Comparison of ENCODE assay signal across 1 cellular context in genomic region chr4:105474110-105474518, GRCh38.
A peak's percentile ranks its signal among the peaks of the same experiment; 100 is the strongest.
TF ChIP-seq lines count a peak whose summit lies in the region.

No MANE protein-coding gene starts in this region.

TF ChIP-seq in K562, 482 proteins besides CTCF, POLR2A, EP300 and RAD21 (continued from another document):
- no peak for TF ChIP-seq MAX (CRISPR knock-in tag; IDR thresholded peaks at IDR 0.05)
- TF ChIP-seq E2F5 (CRISPR knock-in tag; IDR thresholded peaks at IDR 0.05), result 0 out of 2 replicates have a peak, but pooled peaks have one; percentile 25
- TF ChIP-seq, protein P1, sequence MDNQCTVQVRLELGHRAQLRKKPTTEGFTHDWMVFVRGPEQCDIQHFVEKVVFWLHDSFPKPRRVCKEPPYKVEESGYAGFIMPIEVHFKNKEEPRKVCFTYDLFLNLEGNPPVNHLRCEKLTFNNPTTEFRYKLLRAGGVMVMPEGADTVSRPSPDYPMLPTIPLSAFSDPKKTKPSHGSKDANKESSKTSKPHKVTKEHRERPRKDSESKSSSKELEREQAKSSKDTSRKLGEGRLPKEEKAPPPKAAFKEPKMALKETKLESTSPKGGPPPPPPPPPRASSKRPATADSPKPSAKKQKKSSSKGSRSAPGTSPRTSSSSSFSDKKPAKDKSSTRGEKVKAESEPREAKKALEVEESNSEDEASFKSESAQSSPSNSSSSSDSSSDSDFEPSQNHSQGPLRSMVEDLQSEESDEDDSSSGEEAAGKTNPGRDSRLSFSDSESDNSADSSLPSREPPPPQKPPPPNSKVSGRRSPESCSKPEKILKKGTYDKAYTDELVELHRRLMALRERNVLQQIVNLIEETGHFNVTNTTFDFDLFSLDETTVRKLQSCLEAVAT (IDR thresholded peaks at IDR 0.05), result no peak
- 0 out of 2 replicates have a peak, but pooled peaks have one; percentile 5 for TF ChIP-seq FOXP1 (CRISPR knock-in tag; IDR thresholded peaks at IDR 0.05)
- TF ChIP-seq ATF1 (CRISPR knock-in tag; IDR thresholded peaks at IDR 0.05), result no peak
- peak; percentile 31; the same call in 1 of the 2 replicates for TF ChIP-seq ATF1 (tag; IDR thresholded peaks at IDR 0.05)
- TF ChIP-seq ZNF764 (CRISPR knock-in tag; IDR thresholded peaks at IDR 0.05; ENCODE audit: low read depth), result no peak
- no peak for TF ChIP-seq CXXC5 (CRISPR knock-in tag; IDR thresholded peaks at IDR 0.05)
